In the genomic region with DNA sequence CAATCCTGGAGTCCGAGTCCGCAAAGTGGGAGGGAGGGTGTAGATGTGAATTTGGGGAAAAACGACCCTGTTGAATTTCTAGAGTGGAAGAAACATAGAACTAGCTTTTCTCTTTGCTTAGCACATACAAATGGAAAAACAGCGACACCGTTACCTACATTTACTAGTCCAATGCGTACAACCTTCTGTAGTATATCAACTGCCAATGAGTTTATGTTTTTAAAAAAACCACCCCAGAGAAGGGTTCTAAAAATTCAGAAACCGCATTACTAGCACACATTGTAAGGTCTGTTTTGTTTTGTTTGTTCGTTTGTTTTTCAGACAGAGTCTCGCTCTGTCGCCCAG, we compare ENCODE assay signal across 7 cellular contexts. TPM values are rescaled to one million over a fixed set of nuclear protein-coding genes. Genes with fewer than 3 reads are reported as not detected.
A peak's percentile ranks its signal among the peaks of the same experiment; 100 is the strongest.
DNase-seq lines count a peak whose midpoint lies in the region; ATAC-seq and TF ChIP-seq lines count a peak whose summit lies in the region.

No MANE protein-coding gene starts in this region.

- peak overlapping the region; percentile 66 for H3K4me3 ChIP-seq in astrocyte of the cerebellum (ENCODE audit: low read depth, low read length)
- peak overlapping the region; percentile 81 for H3K4me3 ChIP-seq in mesodermal cell (ENCODE audit: extremely low read depth, insufficient read depth, low read length, poor library complexity, severe bottlenecking)

- TF ChIP-seq CTCF in astrocyte of the cerebellum (IDR thresholded peaks at IDR 0.05; ENCODE audit: low read depth, low read length, missing control alignments) (no peak), GM10248 (IDR thresholded peaks at IDR 0.05; ENCODE audit: control extremely low read depth, extremely low read depth, low read depth, missing control alignments) (no peak)

- in situ Hi-C loops in astrocyte of the cerebellum (cut with HindIII; ENCODE audit: low sequenced_read_pairs), result no loop called here

- H3K36me3 ChIP-seq in mesodermal cell (ENCODE audit: control insufficient read depth, insufficient read depth, low read length), result peaks cover 16% of the 10 kb centered on the region

- H3K27ac ChIP-seq in mesodermal cell (ENCODE audit: low read depth, low read length, severe bottlenecking), result no peak overlapping the region

- DNase-seq in astrocyte of the cerebellum (ENCODE audit: low read depth) (no peak), Ammon's horn (ENCODE audit: low spot score) (no peak), GDM1 (lab: John Stamatoyannopoulos, UW) (no peak), GM10248 (ENCODE audit: extremely low spot score) (no peak)

- POLR2A ChIA-PET in GM10248 (lab: Yijun Ruan, JAX), result no interaction called here

- CTCF ChIA-PET in GM10248 (lab: Yijun Ruan, JAX), result interaction anchor here (0.6 to 1.3 kb wide), 3 partner anchors 8 to 16 kb away, joined by 3 read pairs; no protein-coding TSS in a partner anchor

- peak; percentile 29 for ATAC-seq in GM19035 (IDR thresholded peaks at IDR 0.05; ENCODE audit: unreplicated experiment)
- ATAC-seq in HG03066 (IDR thresholded peaks at IDR 0.05; ENCODE audit: low read depth, unreplicated experiment), result peak; percentile 25

- H3K9me3 ChIP-seq in mesodermal cell (ENCODE audit: control insufficient read depth, low read length), result no peaks in the 10 kb centered on the region

- 76 to 91% methylated on average over 3 to 4 of the region's 10 CpGs for WGBS in mesodermal cell (ENCODE audit: insufficient coverage in 2 of 2), 2 experiments

- H3K4me1 ChIP-seq in mesodermal cell (ENCODE audit: control insufficient read depth, insufficient read depth, low read length, poor library complexity, severe bottlenecking), result no peaks in the 10 kb centered on the region

RNA-seq across cellular contexts. Expression of a gene that starts 0.3 kb away (rescaled TPM):
- 70.4 TPM for polyA plus RNA-seq in mesodermal cell (2013, experiment 1 of 2)
- 80.5 TPM for polyA plus RNA-seq in mesodermal cell (2013, experiment 2 of 2)

RNA-seq across cellular contexts. Expression of a gene that starts 45.6 kb away (rescaled TPM):
- not detected for polyA plus RNA-seq in mesodermal cell (2013, experiment 1 of 2)
- polyA plus RNA-seq in mesodermal cell (2013, experiment 2 of 2), result not detected

RNA-seq across cellular contexts. Expression of a gene that starts 59.2 kb away (rescaled TPM):
- 73.5 TPM for polyA plus RNA-seq in mesodermal cell (2013, experiment 1 of 2)
- 101 TPM for polyA plus RNA-seq in mesodermal cell (2013, experiment 2 of 2)
